In the genomic region with DNA sequence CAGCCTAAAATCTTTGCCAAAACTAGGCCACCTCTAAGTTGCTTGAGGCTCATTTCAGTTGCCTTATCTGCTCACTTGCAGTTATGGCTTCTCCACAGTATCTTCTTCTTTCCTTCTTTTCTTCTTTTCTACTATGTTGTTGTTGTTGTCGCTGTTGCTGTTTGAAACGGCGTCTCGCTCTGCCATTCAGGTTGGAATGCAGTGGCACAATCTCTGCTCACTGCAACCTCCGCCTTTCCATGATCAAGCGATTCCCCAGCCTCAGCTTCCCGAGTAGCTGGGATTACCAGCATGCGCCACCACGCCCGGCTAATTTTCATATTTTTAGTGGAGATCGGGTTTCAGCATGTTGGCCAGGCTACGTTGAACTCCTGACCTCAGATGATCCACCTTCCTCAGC, we compare ENCODE assay signal across 1 cellular context.
TF ChIP-seq lines count a peak whose summit lies in the region.

No MANE protein-coding gene starts in this region.

TF ChIP-seq in GM23338, 12 proteins besides CTCF, POLR2A, EP300 and RAD21:
- TF ChIP-seq, protein P1, sequence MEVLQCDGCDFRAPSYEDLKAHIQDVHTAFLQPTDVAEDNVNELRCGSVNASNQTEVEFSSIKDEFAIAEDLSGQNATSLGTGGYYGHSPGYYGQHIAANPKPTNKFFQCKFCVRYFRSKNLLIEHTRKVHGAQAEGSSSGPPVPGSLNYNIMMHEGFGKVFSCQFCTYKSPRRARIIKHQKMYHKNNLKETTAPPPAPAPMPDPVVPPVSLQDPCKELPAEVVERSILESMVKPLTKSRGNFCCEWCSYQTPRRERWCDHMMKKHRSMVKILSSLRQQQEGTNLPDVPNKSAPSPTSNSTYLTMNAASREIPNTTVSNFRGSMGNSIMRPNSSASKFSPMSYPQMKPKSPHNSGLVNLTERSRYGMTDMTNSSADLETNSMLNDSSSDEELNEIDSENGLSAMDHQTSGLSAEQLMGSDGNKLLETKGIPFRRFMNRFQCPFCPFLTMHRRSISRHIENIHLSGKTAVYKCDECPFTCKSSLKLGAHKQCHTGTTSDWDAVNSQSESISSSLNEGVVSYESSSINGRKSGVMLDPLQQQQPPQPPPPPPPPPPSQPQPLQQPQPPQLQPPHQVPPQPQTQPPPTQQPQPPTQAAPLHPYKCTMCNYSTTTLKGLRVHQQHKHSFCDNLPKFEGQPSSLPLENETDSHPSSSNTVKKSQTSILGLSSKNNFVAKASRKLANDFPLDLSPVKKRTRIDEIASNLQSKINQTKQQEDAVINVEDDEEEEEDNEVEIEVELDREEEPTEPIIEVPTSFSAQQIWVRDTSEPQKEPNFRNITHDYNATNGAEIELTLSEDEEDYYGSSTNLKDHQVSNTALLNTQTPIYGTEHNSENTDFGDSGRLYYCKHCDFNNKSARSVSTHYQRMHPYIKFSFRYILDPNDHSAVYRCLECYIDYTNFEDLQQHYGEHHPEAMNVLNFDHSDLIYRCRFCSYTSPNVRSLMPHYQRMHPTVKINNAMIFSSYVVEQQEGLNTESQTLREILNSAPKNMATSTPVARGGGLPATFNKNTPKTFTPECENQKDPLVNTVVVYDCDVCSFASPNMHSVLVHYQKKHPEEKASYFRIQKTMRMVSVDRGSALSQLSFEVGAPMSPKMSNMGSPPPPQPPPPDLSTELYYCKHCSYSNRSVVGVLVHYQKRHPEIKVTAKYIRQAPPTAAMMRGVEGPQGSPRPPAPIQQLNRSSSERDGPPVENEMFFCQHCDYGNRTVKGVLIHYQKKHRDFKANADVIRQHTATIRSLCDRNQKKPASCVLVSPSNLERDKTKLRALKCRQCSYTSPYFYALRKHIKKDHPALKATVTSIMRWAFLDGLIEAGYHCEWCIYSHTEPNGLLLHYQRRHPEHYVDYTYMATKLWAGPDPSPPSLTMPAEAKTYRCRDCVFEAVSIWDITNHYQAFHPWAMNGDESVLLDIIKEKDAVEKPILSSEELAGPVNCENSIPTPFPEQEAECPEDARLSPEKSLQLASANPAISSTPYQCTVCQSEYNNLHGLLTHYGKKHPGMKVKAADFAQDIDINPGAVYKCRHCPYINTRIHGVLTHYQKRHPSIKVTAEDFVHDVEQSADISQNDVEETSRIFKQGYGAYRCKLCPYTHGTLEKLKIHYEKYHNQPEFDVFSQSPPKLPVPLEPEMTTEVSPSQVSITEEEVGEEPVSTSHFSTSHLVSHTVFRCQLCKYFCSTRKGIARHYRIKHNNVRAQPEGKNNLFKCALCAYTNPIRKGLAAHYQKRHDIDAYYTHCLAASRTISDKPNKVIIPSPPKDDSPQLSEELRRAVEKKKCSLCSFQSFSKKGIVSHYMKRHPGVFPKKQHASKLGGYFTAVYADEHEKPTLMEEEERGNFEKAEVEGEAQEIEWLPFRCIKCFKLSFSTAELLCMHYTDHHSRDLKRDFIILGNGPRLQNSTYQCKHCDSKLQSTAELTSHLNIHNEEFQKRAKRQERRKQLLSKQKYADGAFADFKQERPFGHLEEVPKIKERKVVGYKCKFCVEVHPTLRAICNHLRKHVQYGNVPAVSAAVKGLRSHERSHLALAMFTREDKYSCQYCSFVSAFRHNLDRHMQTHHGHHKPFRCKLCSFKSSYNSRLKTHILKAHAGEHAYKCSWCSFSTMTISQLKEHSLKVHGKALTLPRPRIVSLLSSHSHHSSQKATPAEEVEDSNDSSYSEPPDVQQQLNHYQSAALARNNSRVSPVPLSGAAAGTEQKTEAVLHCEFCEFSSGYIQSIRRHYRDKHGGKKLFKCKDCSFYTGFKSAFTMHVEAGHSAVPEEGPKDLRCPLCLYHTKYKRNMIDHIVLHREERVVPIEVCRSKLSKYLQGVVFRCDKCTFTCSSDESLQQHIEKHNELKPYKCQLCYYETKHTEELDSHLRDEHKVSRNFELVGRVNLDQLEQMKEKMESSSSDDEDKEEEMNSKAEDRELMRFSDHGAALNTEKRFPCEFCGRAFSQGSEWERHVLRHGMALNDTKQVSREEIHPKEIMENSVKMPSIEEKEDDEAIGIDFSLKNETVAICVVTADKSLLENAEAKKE (CRISPR knock-in tag; IDR thresholded peaks at IDR 0.05): no peak
- TF ChIP-seq STAT1 (IDR thresholded peaks at IDR 0.05; ENCODE audit: unreplicated experiment): no peak
- TF ChIP-seq ZNF331 (CRISPR knock-in tag; IDR thresholded peaks at IDR 0.05; ENCODE audit: low read depth): no peak
- TF ChIP-seq NANOG (IDR thresholded peaks at IDR 0.05; ENCODE audit: borderline replicate concordance): no peak
- TF ChIP-seq, protein P2, sequence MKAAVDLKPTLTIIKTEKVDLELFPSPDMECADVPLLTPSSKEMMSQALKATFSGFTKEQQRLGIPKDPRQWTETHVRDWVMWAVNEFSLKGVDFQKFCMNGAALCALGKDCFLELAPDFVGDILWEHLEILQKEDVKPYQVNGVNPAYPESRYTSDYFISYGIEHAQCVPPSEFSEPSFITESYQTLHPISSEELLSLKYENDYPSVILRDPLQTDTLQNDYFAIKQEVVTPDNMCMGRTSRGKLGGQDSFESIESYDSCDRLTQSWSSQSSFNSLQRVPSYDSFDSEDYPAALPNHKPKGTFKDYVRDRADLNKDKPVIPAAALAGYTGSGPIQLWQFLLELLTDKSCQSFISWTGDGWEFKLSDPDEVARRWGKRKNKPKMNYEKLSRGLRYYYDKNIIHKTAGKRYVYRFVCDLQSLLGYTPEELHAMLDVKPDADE (IDR thresholded peaks at IDR 0.05): no peak
- TF ChIP-seq ZNF114 (CRISPR knock-in tag; IDR thresholded peaks at IDR 0.05): no peak
- no peak for TF ChIP-seq EZH2 (IDR thresholded peaks at IDR 0.05; ENCODE audit: low read depth, unreplicated experiment)
- no peak for TF ChIP-seq CREB1 (CRISPR knock-in tag; IDR thresholded peaks at IDR 0.05; ENCODE audit: low read depth)
- no peak for TF ChIP-seq POLR2AphosphoS5 (IDR thresholded peaks at IDR 0.05; ENCODE audit: low read depth)
TF ChIP-seq in GM23338: peak in this region for 0.
